ENCODE assay signal across 1 cellular context in genomic region chr3:124698030-124698770, GRCh38.
TF ChIP-seq lines count a peak whose summit lies in the region.

No MANE protein-coding gene starts in this region.

TF ChIP-seq in HepG2, 621 proteins besides CTCF, POLR2A, EP300 and RAD21 (continued from another document):
- TF ChIP-seq ZNF770 (CRISPR knock-in tag; IDR thresholded peaks at IDR 0.05) (peak; percentile 86), LRRFIP1 (CRISPR knock-in tag; conservative IDR thresholded peaks at IDR 0.05) (no peak), PREB (CRISPR knock-in tag; IDR thresholded peaks at IDR 0.05) (no peak), ZNF33B (CRISPR knock-in tag; IDR thresholded peaks at IDR 0.05) (no peak), TEAD3 (CRISPR knock-in tag; optimal IDR thresholded peaks at IDR 0.05; ENCODE audit: borderline replicate concordance) (no peak), ZNF703 (CRISPR knock-in tag; IDR thresholded peaks at IDR 0.05; ENCODE audit: borderline replicate concordance) (no peak), ZNF275 (CRISPR knock-in tag; IDR thresholded peaks at IDR 0.05; ENCODE audit: borderline replicate concordance) (no peak), ZNF430 (CRISPR knock-in tag; IDR thresholded peaks at IDR 0.05) (no peak), MEIS2 (CRISPR knock-in tag; IDR thresholded peaks at IDR 0.05) (no peak), NKX3-1 (CRISPR knock-in tag; IDR thresholded peaks at IDR 0.05) (no peak), ZBTB38 (CRISPR knock-in tag; IDR thresholded peaks at IDR 0.05) (peak; percentile 50; the same call in 1 of the 2 replicates), GABPA (IDR thresholded peaks at IDR 0.05; ENCODE audit: low read depth, low read length) (no peak), GABPA (CRISPR knock-in tag; IDR thresholded peaks at IDR 0.05; ENCODE audit: low read depth) (no peak), DNMT1 (CRISPR knock-in tag; IDR thresholded peaks at IDR 0.05) (no peak), MXD3 (CRISPR knock-in tag; IDR thresholded peaks at IDR 0.05) (no peak), NFYB (CRISPR knock-in tag; IDR thresholded peaks at IDR 0.05) (no peak), HNF1B (CRISPR knock-in tag; IDR thresholded peaks at IDR 0.05) (0 out of 2 replicates have a peak, but pooled peaks have one; percentile 19), MED13 (CRISPR knock-in tag; IDR thresholded peaks at IDR 0.05) (no peak), KDM5A (IDR thresholded peaks at IDR 0.05; ENCODE audit: borderline replicate concordance, low read length) (no peak), NR2F6 (IDR thresholded peaks at IDR 0.05) (no peak), NR2F6 (CRISPR knock-in tag; IDR thresholded peaks at IDR 0.05) (no peak), PCBP1 (IDR thresholded peaks at IDR 0.05; ENCODE audit: borderline replicate concordance, low read depth, low read length) (no peak), RFX1 (IDR thresholded peaks at IDR 0.05) (no peak), SRY (CRISPR knock-in tag; IDR thresholded peaks at IDR 0.05) (no peak), KDM1A (CRISPR knock-in tag; IDR thresholded peaks at IDR 0.05) (0 out of 2 replicates have a peak, but pooled peaks have one; percentile 36), SNRNP70 (IDR thresholded peaks at IDR 0.05; ENCODE audit: low read depth, low read length) (no peak), ZNF629 (CRISPR knock-in tag; conservative IDR thresholded peaks at IDR 0.05) (peak; percentile 89), ETV5 (CRISPR knock-in tag; IDR thresholded peaks at IDR 0.05; ENCODE audit: borderline replicate concordance) (no peak), FOXA1 (IDR thresholded peaks at IDR 0.05) (no peak), FOXA1 (CRISPR knock-in tag; IDR thresholded peaks at IDR 0.05) (no peak), NFE2L2 (IDR thresholded peaks at IDR 0.05; ENCODE audit: low read length) (no peak), ZNF331 (CRISPR knock-in tag; IDR thresholded peaks at IDR 0.05) (no peak), PBX3 (CRISPR knock-in tag; IDR thresholded peaks at IDR 0.05; ENCODE audit: borderline replicate concordance) (no peak), MYPOP (CRISPR knock-in tag; IDR thresholded peaks at IDR 0.05) (no peak), SCMH1 (CRISPR knock-in tag; IDR thresholded peaks at IDR 0.05; ENCODE audit: borderline replicate concordance) (no peak)
